In genomic region chr16:68283840-68284595, GRCh38 we compare ENCODE assay signal across 9 cellular contexts. TPM values are rescaled to one million over a fixed set of nuclear protein-coding genes. Genes with fewer than 3 reads are reported as not detected.
DNase-seq lines count a peak whose midpoint lies in the region; ATAC-seq and TF ChIP-seq lines count a peak whose summit lies in the region.
"Had no signal": no experiment of that assay in that cellular context is flagged by ENCODE, and none has a peak within 500 bp of the region (broad histone marks: within the 10 kb centered on the region; RNA-seq: fewer than 3 reads in every experiment).

No MANE protein-coding gene starts in this region.

- H3K27me3 ChIP-seq in MM.1S (replicated peaks; ENCODE audit: insufficient read depth, low read length) (no peaks in the 10 kb centered on the region), transverse colon (no peaks in the 10 kb centered on the region), HAP-1 (ENCODE audit: low read depth) (no peaks in the 10 kb centered on the region)

- TF ChIP-seq EP300 in transverse colon (IDR thresholded peaks at IDR 0.05; ENCODE audit: low read depth) = no peak

- peak overlapping the region; percentile 62 for H3K4me3 Mint-ChIP-seq in activated T-cell treated with anti-CD3 and anti-CD28 coated beads, Interleukin-2, amount 50 U/mL, for 4 hours

- peaks cover 51% of the 10 kb centered on the region for H3K36me3 Mint-ChIP-seq in activated T-cell treated with anti-CD3 and anti-CD28 coated beads, Interleukin-2, amount 50 U/mL, for 4 hours (ENCODE audit: insufficient read depth)

- no peak for TF ChIP-seq POLR2A in transverse colon (IDR thresholded peaks at IDR 0.05)

- WGBS in transverse colon (ENCODE audit: low coverage in 1 of 2), 2 donors = 55 to 70% methylated on average over 5 to 9 of the region's 9 CpGs

- H3K9me3 Mint-ChIP-seq in activated T-cell treated with anti-CD3 and anti-CD28 coated beads, Interleukin-2, amount 50 U/mL, for 4 hours = no peaks in the 10 kb centered on the region

- peaks cover 95% of the 10 kb centered on the region for H3K4me1 Mint-ChIP-seq in activated T-cell treated with anti-CD3 and anti-CD28 coated beads, Interleukin-2, amount 50 U/mL, for 4 hours (ENCODE audit: low read depth)

- intact Hi-C loops in transverse colon (cut with DNase I; ENCODE audit: low total_unique reads) = no loop called here

- H3K27me3 Mint-ChIP-seq in activated T-cell treated with anti-CD3 and anti-CD28 coated beads, Interleukin-2, amount 50 U/mL, for 4 hours (ENCODE audit: low read depth) = no peaks in the 10 kb centered on the region

- DNase-seq in activated T-cell treated with anti-CD3 and anti-CD28 coated beads, Interleukin-2, amount 50 U/mL, for 4 hours = no peak
- no peak for DNase-seq in activated T-cell treated with anti-CD3 and anti-CD28 coated beads, Interleukin-2, amount 50 U/mL, for 1 hour
- DNase-seq in MM.1S = peak; percentile 73
- DNase-seq in foreskin fibroblast = peak; percentile 20 to 65
- DNase-seq in transverse colon = no peak
- DNase-seq in nucleus accumbens (lab: John Stamatoyannopoulos, UW) = no peak
- no peak for DNase-seq in HAP-1 (ENCODE audit: low spot score in 2 of 2)

- H3K9me3 ChIP-seq in MM.1S (replicated peaks; ENCODE audit: insufficient read depth, low read length) (no peaks in the 10 kb centered on the region), transverse colon (no peaks in the 10 kb centered on the region), HAP-1 (no peaks in the 10 kb centered on the region)

- H3K4me1 ChIP-seq in MM.1S (ENCODE audit: low read length) (peaks cover 70% of the 10 kb centered on the region), transverse colon (peaks cover 7 to 73% (median 16%) of the 10 kb centered on the region in 4 donors), HAP-1 (no peaks in the 10 kb centered on the region)

- H3K36me3 ChIP-seq in MM.1S (replicated peaks; ENCODE audit: insufficient read depth, low read length) = 0 out of 2 replicates have a peak, but pooled peaks cover 9% of the 10 kb centered on the region
- H3K36me3 ChIP-seq in transverse colon = no peaks in the 10 kb centered on the region
- peaks cover 53% of the 10 kb centered on the region for H3K36me3 ChIP-seq in HAP-1 (replicated peaks)

- H3K4me3 ChIP-seq in MM.1S (ENCODE audit: low read length) (peak overlapping the region; percentile 30), foreskin fibroblast (ENCODE audit: low read depth in 1 of 2, low read length in 2 of 2) (no peak overlapping the region), transverse colon (no peak overlapping the region), HAP-1 (no peak overlapping the region)

- peak in 1 of 2 donors; percentile 20 for ATAC-seq in activated T-cell treated with anti-CD3 and anti-CD28 coated beads, Interleukin-2, amount 50 U/mL, for 4 hours
- ATAC-seq in HG02938 (IDR thresholded peaks at IDR 0.05; ENCODE audit: unreplicated experiment) = no peak

- H3K27ac ChIP-seq in MM.1S (ENCODE audit: low read length) = peak overlapping the region; percentile 94
- peak overlapping the region; percentile 18 to 73 (median 56) for H3K27ac ChIP-seq in transverse colon

- H4K20me1 ChIP-seq in MM.1S (ENCODE audit: insufficient read depth, low read length) = no peaks in the 10 kb centered on the region

- TF ChIP-seq CTCF in MM.1S (IDR thresholded peaks at IDR 0.05; ENCODE audit: low read length) (no peak), foreskin fibroblast (IDR thresholded peaks at IDR 0.05; ENCODE audit: low read depth, low read length) (no peak), transverse colon (IDR thresholded peaks at IDR 0.05) (no peak)

- no peak overlapping the region for H2AFZ ChIP-seq in MM.1S (ENCODE audit: low read length)

- in situ Hi-C loops in transverse colon (cut with MboI; ENCODE audit: low pct_ligation_motif_present in 1 of 4, low pct_unique_long_range_greater_than_20kb in 1 of 4, low sequenced_read_pairs in 3 of 4) (no loop called here), HAP-1 (cut with MboI; ENCODE audit: low sequenced_read_pairs) (no loop called here)

- peaks cover 74% of the 10 kb centered on the region for H3K79me2 ChIP-seq in MM.1S (ENCODE audit: low read length)

- no peaks in the 10 kb centered on the region for H3K9me2 ChIP-seq in MM.1S (replicated peaks; ENCODE audit: insufficient read depth, low read length)

- peak overlapping the region; percentile 98 for H3K4me2 ChIP-seq in MM.1S (ENCODE audit: low read depth, low read length)

- peak overlapping the region; percentile 56 for H3K9ac ChIP-seq in MM.1S (ENCODE audit: low read length)

- H3F3A ChIP-seq in MM.1S (ENCODE audit: insufficient read depth, low read length) = peaks cover 52% of the 10 kb centered on the region

RNA-seq across cellular contexts. Expression of gene SLC7A6, which starts 19.7 kb away (rescaled TPM):
- 100 to 1,000 TPM in 2 of 3 donors, 10 to 100 TPM in 1; 91.3 to 103 (median 103) TPM for total RNA-seq in activated T-cell treated with anti-CD3 and anti-CD28 coated beads, Interleukin-2, amount 50 U/mL, for 4 hours
- 100 to 1,000 TPM in 1 of 4 donors, 10 to 100 TPM in 3; 20.6 to 145 (median 31.4) TPM for total RNA-seq in transverse colon

RNA-seq across cellular contexts. Expression of gene SLC7A6OS, which starts 26.7 kb away (rescaled TPM):
- total RNA-seq in activated T-cell treated with anti-CD3 and anti-CD28 coated beads, Interleukin-2, amount 50 U/mL, for 4 hours = 10 to 100 TPM; 19.0 to 27.6 (median 21.5) TPM
- 10 to 100 TPM in 3 of 4 donors, 1 to 10 TPM in 1; 7.8 to 49.0 (median 15.3) TPM for total RNA-seq in transverse colon

RNA-seq across cellular contexts. Expression of gene PRMT7, which starts 26.8 kb away (rescaled TPM):
- total RNA-seq in activated T-cell treated with anti-CD3 and anti-CD28 coated beads, Interleukin-2, amount 50 U/mL, for 4 hours = 10 to 100 TPM; 60.3 to 66.8 (median 63.0) TPM
- 100 to 1,000 TPM in 1 of 4 donors, 10 to 100 TPM in 3; 20.6 to 115 (median 38.5) TPM for total RNA-seq in transverse colon

RNA-seq across cellular contexts. Expression of gene PLA2G15, which starts 38.8 kb away (rescaled TPM):
- total RNA-seq in activated T-cell treated with anti-CD3 and anti-CD28 coated beads, Interleukin-2, amount 50 U/mL, for 4 hours = 10 to 100 TPM in 1 of 3 donors, 1 to 10 TPM in 2; 7.4 to 11.0 (median 7.9) TPM
- 10 to 100 TPM in 3 of 4 donors, 1 to 10 TPM in 1; 9.6 to 18.2 (median 15.0) TPM for total RNA-seq in transverse colon

RNA-seq across cellular contexts. Expression of gene ESRP2, which starts 48.1 kb away (rescaled TPM):
- total RNA-seq in activated T-cell treated with anti-CD3 and anti-CD28 coated beads, Interleukin-2, amount 50 U/mL, for 4 hours = 1 to 10 TPM in 1 of 3 donors, under 1 TPM in 2; 0.53 to 1.3 (median 0.68) TPM
- 10 to 100 TPM; 61.3 to 87.5 (median 77.2) TPM for total RNA-seq in transverse colon
- total RNA-seq: T-helper 2 cell treated with Interferon-gamma antibody and Interleukin-4, amounts not matched to agents 100 ng/mL and 5 ng/mL, for 36 hours had no signal

Comparison
In these comparisons a context has a peak if more than half of its experiments do, and no peak if none do; other contexts are left out.
1. DNase-seq: peak in MM.1S (single experiment) and foreskin fibroblast (2 of 2); none in activated T-cell treated with anti-CD3 and anti-CD28 coated beads, Interleukin-2, amount 50 U/mL, for 4 hours (single experiment), activated T-cell treated with anti-CD3 and anti-CD28 coated beads, Interleukin-2, amount 50 U/mL, for 1 hour (single experiment), transverse colon (single experiment), nucleus accumbens (0 of 56) and HAP-1 (0 of 2).